21 cellular contexts compared by ENCODE assay signal in genomic region chr18:79463424-79463960, GRCh38.
DNase-seq lines count a peak whose midpoint lies in the region; ATAC-seq and TF ChIP-seq lines count a peak whose summit lies in the region.
"Had no signal": no experiment of that assay in that cellular context is flagged by ENCODE, and none has a peak within 500 bp of the region (broad histone marks: within the 10 kb centered on the region; RNA-seq: fewer than 3 reads in every experiment).

No MANE protein-coding gene starts in this region.

- H3K9me3 ChIP-seq in OCI-LY1 (ENCODE audit: low read length) (no peaks in the 10 kb centered on the region), PC-9 (ENCODE audit: insufficient read depth, low read depth) (no peaks in the 10 kb centered on the region)
- H3K9me3 ChIP-seq: A549, Caco-2 had no signal

- no peak overlapping the region for H3K27ac Mint-ChIP-seq in activated naive CD8-positive, alpha-beta T cell treated with anti-CD3 and anti-CD28 coated beads, Interleukin-2, amount 10 ng/mL, durations not matched to agents 7 days and 5 days
- H3K27ac Mint-ChIP-seq in activated naive CD8-positive, alpha-beta T cell treated with anti-CD3 and anti-CD28 coated beads, Interleukin-2, amount 50 U/mL, for 24 hours, result no peak overlapping the region
- peak overlapping the region; percentile 85 for H3K27ac Mint-ChIP-seq in memory B cell
- H3K27ac Mint-ChIP-seq: GM23338 had no signal

- no peak overlapping the region for H3K4me3 Mint-ChIP-seq in activated naive CD8-positive, alpha-beta T cell treated with anti-CD3 and anti-CD28 coated beads, Interleukin-2, amount 10 ng/mL, durations not matched to agents 7 days and 5 days
- H3K4me3 Mint-ChIP-seq in activated naive CD8-positive, alpha-beta T cell treated with anti-CD3 and anti-CD28 coated beads, Interleukin-2, amount 50 U/mL, for 24 hours, result no peak overlapping the region
- peak overlapping the region; percentile 8 for H3K4me3 Mint-ChIP-seq in memory B cell
- H3K4me3 Mint-ChIP-seq: CD4-positive, alpha-beta T cell; GM23338 had no signal

- intact Hi-C loops in PC-9 (cut with micrococcal nuclease; ENCODE audit: unreplicated experiment), result no loop called here

- POLR2A ChIA-PET in activated naive CD8-positive, alpha-beta T cell treated with anti-CD3 and anti-CD28 coated beads, Interleukin-2, amount 10 ng/mL, durations not matched to agents 7 days and 5 days (lab: Charles Lee), result no interaction called here
- POLR2A ChIA-PET in PC-9 (lab: Charles Lee; ENCODE audit: unreplicated experiment), result no interaction called here

- H3K36me3 ChIP-seq in OCI-LY1 (ENCODE audit: insufficient read depth, low read length) (peaks cover 61% of the 10 kb centered on the region), PC-9 (ENCODE audit: low read depth) (no peaks in the 10 kb centered on the region)

- no peaks in the 10 kb centered on the region for H3K27me3 ChIP-seq in OCI-LY1 (ENCODE audit: insufficient read depth, low read length)
- H3K27me3 ChIP-seq in PC-9 (ENCODE audit: insufficient read depth, low read depth), result 0 out of 2 replicates have a peak, but pooled peaks cover 4% of the 10 kb centered on the region

- H3K4me2 ChIP-seq in OCI-LY1 (ENCODE audit: low read length) (no peak overlapping the region), PC-9 (no peak overlapping the region)
- H3K4me2 ChIP-seq: A549, GM23338 had no signal

- peaks cover 98% of the 10 kb centered on the region for H3K4me1 ChIP-seq in OCI-LY1 (ENCODE audit: insufficient read depth, low read length, severe bottlenecking)
- peaks cover 4% of the 10 kb centered on the region; the same call in 1 of the 2 replicates for H3K4me1 ChIP-seq in PC-9 (replicated peaks; ENCODE audit: insufficient read depth)

- H3K9me2 ChIP-seq in OCI-LY1 (ENCODE audit: low read depth, low read length), result no peaks in the 10 kb centered on the region
- H3K9me2 ChIP-seq in PC-9 (ENCODE audit: insufficient read depth), result no peaks in the 10 kb centered on the region

- CTCF ChIA-PET in PC-9 (lab: Charles Lee), result no interaction called here

- no peaks in the 10 kb centered on the region for H3K27me3 Mint-ChIP-seq in activated naive CD8-positive, alpha-beta T cell treated with anti-CD3 and anti-CD28 coated beads, Interleukin-2, amount 10 ng/mL, durations not matched to agents 7 days and 5 days
- H3K27me3 Mint-ChIP-seq in activated naive CD8-positive, alpha-beta T cell treated with anti-CD3 and anti-CD28 coated beads, Interleukin-2, amount 50 U/mL, for 24 hours, result no peaks in the 10 kb centered on the region
- no peaks in the 10 kb centered on the region for H3K27me3 Mint-ChIP-seq in memory B cell
- H3K27me3 Mint-ChIP-seq: CD4-positive, alpha-beta T cell had no signal

- H4K20me1 ChIP-seq in OCI-LY1 (ENCODE audit: insufficient read depth, low read length), result no peaks in the 10 kb centered on the region
- H4K20me1 ChIP-seq in PC-9 (ENCODE audit: insufficient read depth), result no peaks in the 10 kb centered on the region

- no peak overlapping the region for H2AFZ ChIP-seq in OCI-LY1 (ENCODE audit: low read length)
- H2AFZ ChIP-seq in PC-9, result no peak overlapping the region
- H2AFZ ChIP-seq: GM23338 had no signal

- TF ChIP-seq CTCF in OCI-LY1 (IDR thresholded peaks at IDR 0.05; ENCODE audit: low read length), result no peak
- no peak for TF ChIP-seq CTCF in PC-9 (conservative IDR thresholded peaks at IDR 0.05)

- no peak overlapping the region for H3K4me3 ChIP-seq in OCI-LY1 (ENCODE audit: low read depth, low read length, poor library complexity, severe bottlenecking)
- no peak overlapping the region for H3K4me3 ChIP-seq in PC-9
- H3K4me3 ChIP-seq: A549, GM12878, GM23338 had no signal

- DNase-seq in activated naive CD8-positive, alpha-beta T cell treated with anti-CD3 and anti-CD28 coated beads, Interleukin-2, amount 10 ng/mL, durations not matched to agents 7 days and 5 days, result no peak
- no peak for DNase-seq in activated naive CD8-positive, alpha-beta T cell treated with anti-CD3 and anti-CD28 coated beads, Interleukin-2, amount 50 U/mL, for 24 hours
- no peak for DNase-seq in memory B cell (ENCODE audit: low spot score in 2 of 2)
- no peak for DNase-seq in PC-9
- no peak for DNase-seq in activated effector memory CD4-positive, alpha-beta T cell treated with anti-CD3 and anti-CD28 coated beads, Interleukin-2, amount 50 U/mL, for 16 hours
- DNase-seq: Caco-2; CD4-positive, alpha-beta T cell; DMS 273 treated with DMSO at 0.1 percent for 48 hours; DMS79 treated with DMSO at 0.1 percent for 48 hours; HCEC 1CT; KG1; NCI-H1694; NCI-H2081; NCI-H2171; NCI-H524 treated with DMSO at 0.1 percent for 48 hours; SHP77 had no signal

- H3K4me1 Mint-ChIP-seq in activated naive CD8-positive, alpha-beta T cell treated with anti-CD3 and anti-CD28 coated beads, Interleukin-2, amount 10 ng/mL, durations not matched to agents 7 days and 5 days, result peaks cover 12% of the 10 kb centered on the region
- H3K4me1 Mint-ChIP-seq in activated naive CD8-positive, alpha-beta T cell treated with anti-CD3 and anti-CD28 coated beads, Interleukin-2, amount 50 U/mL, for 24 hours, result peaks cover 33% of the 10 kb centered on the region
- peaks cover 56% of the 10 kb centered on the region for H3K4me1 Mint-ChIP-seq in memory B cell

- no peaks in the 10 kb centered on the region for H3K9me3 Mint-ChIP-seq in activated naive CD8-positive, alpha-beta T cell treated with anti-CD3 and anti-CD28 coated beads, Interleukin-2, amount 10 ng/mL, durations not matched to agents 7 days and 5 days
- H3K9me3 Mint-ChIP-seq in activated naive CD8-positive, alpha-beta T cell treated with anti-CD3 and anti-CD28 coated beads, Interleukin-2, amount 50 U/mL, for 24 hours, result no peaks in the 10 kb centered on the region
- no peaks in the 10 kb centered on the region for H3K9me3 Mint-ChIP-seq in memory B cell
- H3K9me3 Mint-ChIP-seq: CD4-positive, alpha-beta T cell; GM23338 had no signal

- H3F3A ChIP-seq in OCI-LY1 (ENCODE audit: insufficient read depth, low read length), result 0 out of 2 replicates have a peak, but pooled peaks cover 3% of the 10 kb centered on the region
- H3F3A ChIP-seq in PC-9 (ENCODE audit: insufficient read depth, low read depth), result no peaks in the 10 kb centered on the region

- H3K79me2 ChIP-seq in OCI-LY1 (ENCODE audit: insufficient read depth, low read length) (no peaks in the 10 kb centered on the region), PC-9 (ENCODE audit: low read depth) (no peaks in the 10 kb centered on the region)

- H3K36me3 Mint-ChIP-seq in activated naive CD8-positive, alpha-beta T cell treated with anti-CD3 and anti-CD28 coated beads, Interleukin-2, amount 10 ng/mL, durations not matched to agents 7 days and 5 days, result peaks cover 4% of the 10 kb centered on the region
- peaks cover 43% of the 10 kb centered on the region for H3K36me3 Mint-ChIP-seq in activated naive CD8-positive, alpha-beta T cell treated with anti-CD3 and anti-CD28 coated beads, Interleukin-2, amount 50 U/mL, for 24 hours (ENCODE audit: low read depth)
- H3K36me3 Mint-ChIP-seq in memory B cell, result peaks cover 18% of the 10 kb centered on the region

- BruUV-seq in PC-9 (replicated peaks; lab: Mats Ljungman, UMichigan), result no TSS peak

- H3K9ac ChIP-seq in OCI-LY1 (ENCODE audit: low read length), result peak overlapping the region; percentile 9; the same call in 1 of the 2 replicates

- H3K27ac ChIP-seq in OCI-LY1 (ENCODE audit: low read depth, low read length, poor library complexity, severe bottlenecking) (peak overlapping the region; percentile 99), PC-9 (no peak overlapping the region)
- H3K27ac ChIP-seq: A549 had no signal

- ATAC-seq in activated naive CD8-positive, alpha-beta T cell treated with anti-CD3 and anti-CD28 coated beads, Interleukin-2, amount 10 ng/mL, durations not matched to agents 7 days and 5 days (ENCODE audit: low read depth), result peak; percentile 16
- ATAC-seq in activated naive CD8-positive, alpha-beta T cell treated with anti-CD3 and anti-CD28 coated beads, Interleukin-2, amount 50 U/mL, for 24 hours, result no peak
- ATAC-seq in memory B cell (ENCODE audit: low read depth) (no peak), HG02588 (IDR thresholded peaks at IDR 0.05; ENCODE audit: unreplicated experiment) (no peak)
- ATAC-seq: A549, GM12878, GM23338 had no signal
